18 cellular contexts compared by ENCODE assay signal in genomic region chr6:45265246-45265645, GRCh38.
DNase-seq lines count a peak whose midpoint lies in the region; ATAC-seq, FAIRE-seq and TF ChIP-seq lines count a peak whose summit lies in the region.
"Had no signal": no experiment of that assay in that cellular context is flagged by ENCODE, and none has a peak within 500 bp of the region (broad histone marks: within the 10 kb centered on the region; RNA-seq: fewer than 3 reads in every experiment).

No MANE protein-coding gene starts in this region.

- peaks cover 0 to 9% of the 10 kb centered on the region in 2 donors for H3K36me3 Mint-ChIP-seq in activated naive CD4-positive, alpha-beta T cell treated with anti-CD3 and anti-CD28 coated beads, Interleukin-2, amount 50 U/mL, for 72 hours

- H2AK5ac ChIP-seq in mesenchymal stem cell (ENCODE audit: low read length, severe bottlenecking) = no peak overlapping the region

- no peak overlapping the region for H2BK15ac ChIP-seq in mesenchymal stem cell (ENCODE audit: low read depth, poor library complexity, severe bottlenecking)

- no peak overlapping the region for H2BK12ac ChIP-seq in mesenchymal stem cell (ENCODE audit: low read length in 2 of 2)

- H4K91ac ChIP-seq in mesenchymal stem cell (ENCODE audit: low read length) = no peak overlapping the region

- peak; percentile 36 for DNase-seq in bronchial epithelial cell (ENCODE audit: low read depth)
- DNase-seq in fibroblast of villous mesenchyme (ENCODE audit: low read depth) = peak; percentile 27
- peak; percentile 8 for DNase-seq in mesenchymal stem cell
- no peak for DNase-seq in activated naive CD4-positive, alpha-beta T cell treated with anti-CD3 and anti-CD28 coated beads, Interleukin-2, amount 50 U/mL, for 72 hours (ENCODE audit: low spot score in 2 of 2)
- DNase-seq in DMS 273 treated with DMSO at 0.1 percent for 48 hours (lab: John Stamatoyannopoulos, UW) = no peak
- no peak for DNase-seq in dorsolateral prefrontal cortex
- DNase-seq: CD4-positive, alpha-beta memory T cell; DMS79; H9; MV-4-11; NCI-H1694 treated with DMSO at 0.1 percent for 48 hours; NCI-H510A; NCI-H774; OCI-M1; Right ventricle myocardium superior had no signal

- H3K27me3 ChIP-seq in bronchial epithelial cell (ENCODE audit: control insufficient read depth, insufficient read depth, low read length) = no peaks in the 10 kb centered on the region
- no peaks in the 10 kb centered on the region for H3K27me3 ChIP-seq in mesenchymal stem cell (ENCODE audit: control insufficient read depth in 1 of 2, insufficient read depth in 1 of 2, low read length in 2 of 2)
- no peaks in the 10 kb centered on the region for H3K27me3 ChIP-seq in dorsolateral prefrontal cortex
- H3K27me3 ChIP-seq: BLaER1 had no signal

- no peaks in the 10 kb centered on the region for H3K4me1 ChIP-seq in mesenchymal stem cell (ENCODE audit: control insufficient read depth, insufficient read depth, low read depth, low read length)
- H3K4me1 ChIP-seq: BLaER1 had no signal

- no peak for TF ChIP-seq CTCF in bronchial epithelial cell (IDR thresholded peaks at IDR 0.05; ENCODE audit: insufficient read depth, low read length, severe bottlenecking)
- no peak for TF ChIP-seq CTCF in fibroblast of villous mesenchyme (IDR thresholded peaks at IDR 0.05; ENCODE audit: insufficient read depth, low read depth, low read length)
- TF ChIP-seq CTCF in dorsolateral prefrontal cortex (IDR thresholded peaks at IDR 0.05 in 54 of 56, conservative IDR thresholded peaks at IDR 0.05 in 2 of 56; ENCODE audit: low read depth in 1 of 56, partially characterized antibody in 56 of 56) = no peak

- no peak overlapping the region for H3K27ac Mint-ChIP-seq in activated naive CD4-positive, alpha-beta T cell treated with anti-CD3 and anti-CD28 coated beads, Interleukin-2, amount 50 U/mL, for 72 hours
- H3K27ac Mint-ChIP-seq: CD4-positive, alpha-beta memory T cell; H9 had no signal

- no peak overlapping the region for H3K27ac ChIP-seq in mesenchymal stem cell (ENCODE audit: low read length, poor library complexity, severe bottlenecking)
- H3K27ac ChIP-seq in dorsolateral prefrontal cortex = no peak overlapping the region
- H3K27ac ChIP-seq: BLaER1 had no signal

- H3K9me3 Mint-ChIP-seq in activated naive CD4-positive, alpha-beta T cell treated with anti-CD3 and anti-CD28 coated beads, Interleukin-2, amount 50 U/mL, for 72 hours = peaks cover 0 to 4% of the 10 kb centered on the region in 2 donors
- H3K9me3 Mint-ChIP-seq: H9 had no signal

- H3K4ac ChIP-seq in mesenchymal stem cell (ENCODE audit: low read depth in 1 of 2, low read length in 2 of 2) = no peak overlapping the region

- no peak for ATAC-seq in activated naive CD4-positive, alpha-beta T cell treated with anti-CD3 and anti-CD28 coated beads, Interleukin-2, amount 50 U/mL, for 72 hours
- no peak for ATAC-seq in HG03439 (IDR thresholded peaks at IDR 0.05; ENCODE audit: unreplicated experiment)

- H3K4me3 ChIP-seq in bronchial epithelial cell (ENCODE audit: low read depth, low read length) = no peak overlapping the region
- no peak overlapping the region for H3K4me3 ChIP-seq in fibroblast of villous mesenchyme (ENCODE audit: low read depth, low read length)
- no peak overlapping the region for H3K4me3 ChIP-seq in mesenchymal stem cell (ENCODE audit: insufficient read depth in 1 of 2, low read depth in 1 of 2, low read length in 2 of 2)
- no peak overlapping the region for H3K4me3 ChIP-seq in dorsolateral prefrontal cortex
- H3K4me3 ChIP-seq: BLaER1 had no signal

- H3K23ac ChIP-seq in mesenchymal stem cell (ENCODE audit: low read length in 2 of 2) = no peak overlapping the region

- H3K79me1 ChIP-seq in mesenchymal stem cell (replicated peaks; ENCODE audit: low read length, poor library complexity, severe bottlenecking) = peaks cover 5% of the 10 kb centered on the region

- no peak overlapping the region for H2AFZ ChIP-seq in mesenchymal stem cell (ENCODE audit: low read depth, low read length)

- no peak overlapping the region for H3K9ac ChIP-seq in mesenchymal stem cell (ENCODE audit: low read length)
- H3K9ac ChIP-seq: BLaER1 had no signal

- H2BK5ac ChIP-seq in mesenchymal stem cell (ENCODE audit: low read depth, low read length, poor library complexity, severe bottlenecking) = no peak overlapping the region

- no peaks in the 10 kb centered on the region for H3K36me3 ChIP-seq in bronchial epithelial cell (ENCODE audit: control insufficient read depth, insufficient read depth, low read length)
- no peaks in the 10 kb centered on the region for H3K36me3 ChIP-seq in mesenchymal stem cell (ENCODE audit: control insufficient read depth in 1 of 2, insufficient read depth in 2 of 2, low read depth in 1 of 2, low read length in 2 of 2)
- H3K36me3 ChIP-seq: BLaER1 had no signal

- H3K18ac ChIP-seq in mesenchymal stem cell (ENCODE audit: low read depth in 1 of 2, low read length in 2 of 2) = no peak overlapping the region

- no CpG with 5 or more reads among the region's 2 CpGs for WGBS in mesenchymal stem cell

- H3K14ac ChIP-seq in mesenchymal stem cell (ENCODE audit: low read length in 2 of 2) = no peak overlapping the region

- no peaks in the 10 kb centered on the region for H3K9me3 ChIP-seq in mesenchymal stem cell (ENCODE audit: control insufficient read depth, low read length)

- intact Hi-C loops in dorsolateral prefrontal cortex (cut with DNase I) = no loop called here

- H3K4me2 ChIP-seq in mesenchymal stem cell (ENCODE audit: low read length, poor library complexity, severe bottlenecking) = no peak overlapping the region
- H3K4me2 ChIP-seq: BLaER1 had no signal

- H2BK120ac ChIP-seq in mesenchymal stem cell (ENCODE audit: low read depth, low read length) = no peak overlapping the region

- FAIRE-seq in G401.6 (lab: Jason Lieb, UNC) (peak; percentile 36), bronchial epithelial cell (lab: Jason Lieb, UNC) (no peak)

- H4K8ac ChIP-seq in mesenchymal stem cell (ENCODE audit: low read length) = no peak overlapping the region

Comparison
In these comparisons a context has a peak if more than half of its experiments do, and no peak if none do; other contexts are left out.
1. DNase-seq: peak in bronchial epithelial cell (single experiment), fibroblast of villous mesenchyme (single experiment) and mesenchymal stem cell (single experiment); none in activated naive CD4-positive, alpha-beta T cell treated with anti-CD3 and anti-CD28 coated beads, Interleukin-2, amount 50 U/mL, for 72 hours (0 of 2), DMS 273 treated with DMSO at 0.1 percent for 48 hours (single experiment) and dorsolateral prefrontal cortex (0 of 10).